In genomic region chr7:39624935-39625694, GRCh38 we compare ENCODE assay signal across 8 cellular contexts. TPM values are rescaled to one million over a fixed set of nuclear protein-coding genes. Genes with fewer than 3 reads are reported as not detected.
A peak's percentile ranks its signal among the peaks of the same experiment; 100 is the strongest.
DNase-seq lines count a peak whose midpoint lies in the region; ATAC-seq and TF ChIP-seq lines count a peak whose summit lies in the region.

No MANE protein-coding gene starts in this region.

- peak overlapping the region; percentile 92 for H3K4me3 ChIP-seq in WERI-Rb-1 (ENCODE audit: low read depth, low read length)
- H3K4me3 ChIP-seq in fibroblast of pulmonary artery (replicated peaks; ENCODE audit: low read depth, low read length): peak overlapping the region; percentile 99

- peaks cover 31% of the 10 kb centered on the region for H3K36me3 Mint-ChIP-seq in activated CD4-positive, alpha-beta T cell treated with anti-CD3 and anti-CD28 coated beads, Interleukin-2, amount 10 ng/mL, durations not matched to agents 7 days and 5 days (ENCODE audit: low read depth)
- H3K36me3 Mint-ChIP-seq in stimulated activated memory B cell treated with anti-CD40 and anti-IgM and Interleukin-4, amounts not matched to agents 10 μg/mL and 1 μg/mL and 100 μg/mL, for 72 hours: peaks cover 11% of the 10 kb centered on the region

- H3K27ac ChIP-seq in WERI-Rb-1: no peak overlapping the region

- no peaks in the 10 kb centered on the region for H3K27me3 ChIP-seq in WERI-Rb-1 (ENCODE audit: insufficient read depth, low read depth, severe bottlenecking)

- no peaks in the 10 kb centered on the region for H3K9me3 Mint-ChIP-seq in activated CD4-positive, alpha-beta T cell treated with anti-CD3 and anti-CD28 coated beads, Interleukin-2, amount 10 ng/mL, durations not matched to agents 7 days and 5 days
- H3K9me3 Mint-ChIP-seq in stimulated activated memory B cell treated with anti-CD40 and anti-IgM and Interleukin-4, amounts not matched to agents 10 μg/mL and 1 μg/mL and 100 μg/mL, for 72 hours: no peaks in the 10 kb centered on the region

- no peaks in the 10 kb centered on the region for H3K9me3 ChIP-seq in WERI-Rb-1 (ENCODE audit: severe bottlenecking)

- H3K27ac Mint-ChIP-seq in activated CD4-positive, alpha-beta T cell treated with anti-CD3 and anti-CD28 coated beads, Interleukin-2, amount 10 ng/mL, durations not matched to agents 7 days and 5 days: peak overlapping the region; percentile 98
- H3K27ac Mint-ChIP-seq in stimulated activated memory B cell treated with anti-CD40 and anti-IgM and Interleukin-4, amounts not matched to agents 10 μg/mL and 1 μg/mL and 100 μg/mL, for 72 hours: peak overlapping the region; percentile 82

- peaks cover 49% of the 10 kb centered on the region for H3K4me1 Mint-ChIP-seq in activated CD4-positive, alpha-beta T cell treated with anti-CD3 and anti-CD28 coated beads, Interleukin-2, amount 10 ng/mL, durations not matched to agents 7 days and 5 days
- peaks cover 64% of the 10 kb centered on the region for H3K4me1 Mint-ChIP-seq in stimulated activated memory B cell treated with anti-CD40 and anti-IgM and Interleukin-4, amounts not matched to agents 10 μg/mL and 1 μg/mL and 100 μg/mL, for 72 hours

- CTCF ChIA-PET in activated CD4-positive, alpha-beta T cell treated with anti-CD3 and anti-CD28 coated beads, Interleukin-2, amount 10 ng/mL, durations not matched to agents 7 days and 5 days (lab: Charles Lee): interaction anchor here (1.2 kb wide), 1 partner anchor 10 kb away, joined by 3 read pairs; no protein-coding TSS in a partner anchor

- no peak for TF ChIP-seq CTCF in WERI-Rb-1 (IDR thresholded peaks at IDR 0.05; ENCODE audit: low read depth, low read length)
- no peak for TF ChIP-seq CTCF in fibroblast of pulmonary artery (IDR thresholded peaks at IDR 0.05; ENCODE audit: low read length, missing control alignments)

- H3K4me3 Mint-ChIP-seq in activated CD4-positive, alpha-beta T cell treated with anti-CD3 and anti-CD28 coated beads, Interleukin-2, amount 10 ng/mL, durations not matched to agents 7 days and 5 days: peak overlapping the region; percentile 86
- H3K4me3 Mint-ChIP-seq in stimulated activated memory B cell treated with anti-CD40 and anti-IgM and Interleukin-4, amounts not matched to agents 10 μg/mL and 1 μg/mL and 100 μg/mL, for 72 hours: peak overlapping the region; percentile 96

- H3K27me3 Mint-ChIP-seq in activated CD4-positive, alpha-beta T cell treated with anti-CD3 and anti-CD28 coated beads, Interleukin-2, amount 10 ng/mL, durations not matched to agents 7 days and 5 days: no peaks in the 10 kb centered on the region
- no peaks in the 10 kb centered on the region for H3K27me3 Mint-ChIP-seq in stimulated activated memory B cell treated with anti-CD40 and anti-IgM and Interleukin-4, amounts not matched to agents 10 μg/mL and 1 μg/mL and 100 μg/mL, for 72 hours

- POLR2A ChIA-PET in activated CD4-positive, alpha-beta T cell treated with anti-CD3 and anti-CD28 coated beads, Interleukin-2, amount 10 ng/mL, durations not matched to agents 7 days and 5 days (lab: Charles Lee): no interaction called here

- H3K36me3 ChIP-seq in WERI-Rb-1: peaks cover 9% of the 10 kb centered on the region

- DNase-seq in activated CD4-positive, alpha-beta T cell treated with anti-CD3 and anti-CD28 coated beads, Interleukin-2, amount 10 ng/mL, durations not matched to agents 7 days and 5 days: no peak
- DNase-seq in activated CD4-positive, alpha-beta T cell treated with anti-CD3 and anti-CD28 coated beads, Interleukin-2, amount 50 U/mL, for 4 hours: no peak
- DNase-seq in WERI-Rb-1 (no peak), fibroblast of pulmonary artery (ENCODE audit: low read depth) (peak; percentile 72), NCI-H82 treated with DMSO at 0.1 percent for 48 hours (lab: John Stamatoyannopoulos, UW; ENCODE audit: unreplicated experiment) (no peak), cerebellar cortex (ENCODE audit: low spot score) (no peak)

- no peak for ATAC-seq in stimulated activated memory B cell treated with anti-CD40 and anti-IgM and Interleukin-4, amounts not matched to agents 10 μg/mL and 1 μg/mL and 100 μg/mL, for 72 hours
- ATAC-seq in GM18517 (IDR thresholded peaks at IDR 0.05; ENCODE audit: unreplicated experiment): no peak

RNA-seq across cellular contexts. Expression of gene RALA, which starts 1.7 kb away (rescaled TPM):
- 10 to 100 TPM; 34.1 to 34.2 TPM for total RNA-seq in activated CD4-positive, alpha-beta T cell treated with anti-CD3 and anti-CD28 coated beads, Interleukin-2, amount 10 ng/mL, durations not matched to agents 7 days and 5 days

RNA-seq across cellular contexts. Expression of gene YAE1, which starts 58.9 kb away (rescaled TPM):
- total RNA-seq in activated CD4-positive, alpha-beta T cell treated with anti-CD3 and anti-CD28 coated beads, Interleukin-2, amount 10 ng/mL, durations not matched to agents 7 days and 5 days: 10 to 100 TPM; 12.1 to 16.1 TPM
